Comparison of ENCODE assay signal across 11 cellular contexts in genomic region chr2:237411683-237412349, GRCh38. TPM values are rescaled to one million over a fixed set of nuclear protein-coding genes. Genes with fewer than 3 reads are reported as not detected.
DNase-seq lines count a peak whose midpoint lies in the region; ATAC-seq and TF ChIP-seq lines count a peak whose summit lies in the region.
"Had no signal": no experiment of that assay in that cellular context is flagged by ENCODE, and none has a peak within 500 bp of the region (broad histone marks: within the 10 kb centered on the region; RNA-seq: fewer than 3 reads in every experiment).

No MANE protein-coding gene starts in this region.

- H3K36me3 Mint-ChIP-seq in naive thymus-derived CD8-positive, alpha-beta T cell, result peaks cover 0 to 7% (median 2%) of the 10 kb centered on the region in 3 donors
- no peaks in the 10 kb centered on the region for H3K36me3 Mint-ChIP-seq in Caco-2 (ENCODE audit: insufficient read depth, unreplicated experiment)

- TF ChIP-seq POLR2A in prostate gland (IDR thresholded peaks at IDR 0.05), result no peak

- H3K36me3 ChIP-seq in adipocyte (ENCODE audit: control insufficient read depth, insufficient read depth, low read length, severe bottlenecking), result peaks cover 7% of the 10 kb centered on the region
- peaks cover 0 to 7% (median 0%) of the 10 kb centered on the region in 9 donors for H3K36me3 ChIP-seq in heart right ventricle
- H3K36me3 ChIP-seq in prostate gland, result no peaks in the 10 kb centered on the region
- H3K36me3 ChIP-seq in Caco-2 (ENCODE audit: control insufficient read depth, insufficient read depth, low read length), result no peaks in the 10 kb centered on the region

- BruUV-seq in Caco-2 (replicated peaks; lab: Mats Ljungman, UMichigan), result no TSS peak

- peaks cover 0 to 10% (median 0%) of the 10 kb centered on the region in 5 donors for H3K27me3 Mint-ChIP-seq in naive thymus-derived CD8-positive, alpha-beta T cell
- peaks cover 7% of the 10 kb centered on the region for H3K27me3 Mint-ChIP-seq in Caco-2 (ENCODE audit: insufficient read depth, unreplicated experiment)

- 64 to 78% methylated on average over 14 of the region's 14 CpGs for WGBS in heart right ventricle, 2 donors
- 67% methylated on average over 14 of the region's 14 CpGs for WGBS in prostate gland

- peak overlapping the region; percentile 98 for H3K9ac ChIP-seq in adipocyte (ENCODE audit: low read length)

- DNase-seq in AG04449 (ENCODE audit: low read depth, low spot score) (no peak), adipocyte (ENCODE audit: low read depth) (peak; percentile 67), heart right ventricle (no peak), prostate gland (ENCODE audit: low spot score) (no peak), islet precursor cell (no peak), Caco-2 (no peak)
- no peak for DNase-seq in naive thymus-derived CD8-positive, alpha-beta T cell
- DNase-seq: ACHN; stimulated activated naive CD8-positive, alpha-beta T cell treated with anti-CD3 and anti-CD28 coated beads, Interleukin-15, Interleukin-2, amounts not matched to agents 100 U/mL and 50 U/mL, for 24 hours had no signal

- CTCF ChIA-PET in AG04449 (lab: Yijun Ruan, JAX), result interaction anchor here (1.0 to 7.2 kb wide), 26 partner anchors 9 to 318 kb away, joined by 3 to 73 read pairs (median 8); no protein-coding TSS in a partner anchor
- CTCF ChIA-PET in Caco-2 (lab: Charles Lee), result no interaction called here

- no peak overlapping the region for H3K27ac Mint-ChIP-seq in naive thymus-derived CD8-positive, alpha-beta T cell
- H3K27ac Mint-ChIP-seq in Caco-2 (ENCODE audit: unreplicated experiment), result no peak overlapping the region
- H3K27ac Mint-ChIP-seq: T-helper 1 cell treated with Interleukin-12 subunit alpha and Interleukin-12 subunit beta and Interleukin-4 antibody, amounts not matched to agents 30 μg/mL and 1 μg/mL, for 36 hours had no signal

- peak overlapping the region; percentile 66 to 87 (median 81) for H3K27ac ChIP-seq in heart right ventricle
- peak overlapping the region; percentile 73 to 81 for H3K27ac ChIP-seq in prostate gland

- H3K4me3 ChIP-seq in AG04449 (ENCODE audit: low read depth, low read length), result peak overlapping the region; percentile 95
- peak overlapping the region; percentile 88 for H3K4me3 ChIP-seq in adipocyte (ENCODE audit: low read length)
- H3K4me3 ChIP-seq in heart right ventricle, result peak overlapping the region in 9 of 10 donors; percentile 45 to 63 (median 58)
- peak overlapping the region; percentile 30 to 32 for H3K4me3 ChIP-seq in prostate gland
- no peak overlapping the region for H3K4me3 ChIP-seq in Caco-2 (ENCODE audit: low read depth, low read length)

- H3K4me1 ChIP-seq in adipocyte (ENCODE audit: control insufficient read depth, insufficient read depth, low read length) (peaks cover 52% of the 10 kb centered on the region), heart right ventricle (peaks cover 3 to 41% (median 24%) of the 10 kb centered on the region in 9 donors), prostate gland (replicated peaks) (no peaks in the 10 kb centered on the region), Caco-2 (no peaks in the 10 kb centered on the region)

- H3K4me3 Mint-ChIP-seq in naive thymus-derived CD8-positive, alpha-beta T cell, result no peak overlapping the region
- no peak overlapping the region for H3K4me3 Mint-ChIP-seq in Caco-2 (ENCODE audit: unreplicated experiment)
- H3K4me3 Mint-ChIP-seq: T-helper 1 cell treated with Interleukin-12 subunit alpha and Interleukin-12 subunit beta and Interleukin-4 antibody, amounts not matched to agents 30 μg/mL and 1 μg/mL, for 36 hours had no signal

- intact Hi-C loops in heart right ventricle (cut with DNase I), result loop anchor here in 7 of 10 donors (2.0 to 10.0 kb wide), 10 partner anchors 90 to 317 kb away; no protein-coding TSS in a partner anchor
- intact Hi-C loops in prostate gland (cut with DNase I), result loop anchor here (2.0 to 10.0 kb wide), 5 partner anchors 163 to 320 kb away; no protein-coding TSS in a partner anchor
- intact Hi-C loops in Caco-2 (cut with micrococcal nuclease; ENCODE audit: unreplicated experiment), result loop anchor here (2.0 to 5.0 kb wide), 2 partner anchors 247 to 260 kb away; no protein-coding TSS in a partner anchor

- TF ChIP-seq CTCF in AG04449 (IDR thresholded peaks at IDR 0.05; ENCODE audit: insufficient read depth, low read length, missing control alignments) (no peak), heart right ventricle (IDR thresholded peaks at IDR 0.05) (no peak), prostate gland (IDR thresholded peaks at IDR 0.05) (no peak), Caco-2 (IDR thresholded peaks at IDR 0.05; ENCODE audit: insufficient read depth in 1 of 2, low read depth in 1 of 2, low read length in 1 of 2, severe bottlenecking in 1 of 2, unreplicated experiment in 1 of 2) (no peak)

- ATAC-seq in heart right ventricle, result peak in 3 of 8 donors; percentile 3 to 22 (median 15)
- no peak for ATAC-seq in GM21515 (IDR thresholded peaks at IDR 0.05; ENCODE audit: unreplicated experiment)
- ATAC-seq in naive thymus-derived CD8-positive, alpha-beta T cell, result no peak

- no peaks in the 10 kb centered on the region for H3K27me3 ChIP-seq in adipocyte (replicated peaks; ENCODE audit: control insufficient read depth, insufficient read depth, low read length)
- peaks cover 0 to 26% (median 3%) of the 10 kb centered on the region in 7 donors for H3K27me3 ChIP-seq in heart right ventricle
- no peaks in the 10 kb centered on the region for H3K27me3 ChIP-seq in prostate gland (replicated peaks; ENCODE audit: insufficient read depth)
- H3K27me3 ChIP-seq in Caco-2 (replicated peaks; ENCODE audit: control insufficient read depth, insufficient read depth, low read length), result no peaks in the 10 kb centered on the region

- H3K4me1 Mint-ChIP-seq in naive thymus-derived CD8-positive, alpha-beta T cell, result no peaks in the 10 kb centered on the region
- no peaks in the 10 kb centered on the region for H3K4me1 Mint-ChIP-seq in Caco-2 (ENCODE audit: low read depth, unreplicated experiment)

- H3K9me3 Mint-ChIP-seq in naive thymus-derived CD8-positive, alpha-beta T cell, result no peaks in the 10 kb centered on the region
- H3K9me3 Mint-ChIP-seq in Caco-2 (ENCODE audit: unreplicated experiment), result no peaks in the 10 kb centered on the region
- H3K9me3 Mint-ChIP-seq: T-helper 1 cell treated with Interleukin-12 subunit alpha and Interleukin-12 subunit beta and Interleukin-4 antibody, amounts not matched to agents 30 μg/mL and 1 μg/mL, for 36 hours had no signal

- POLR2A ChIA-PET in AG04449 (lab: Yijun Ruan, JAX) (interaction anchor here (0.7 to 5.8 kb wide), 11 partner anchors 9 to 90 kb away, joined by 3 to 76 read pairs (median 4); no protein-coding TSS in a partner anchor), Caco-2 (lab: Charles Lee) (no interaction called here)
- POLR2A ChIA-PET in naive thymus-derived CD8-positive, alpha-beta T cell (lab: Charles Lee), result no interaction called here

- H3K9me3 ChIP-seq in adipocyte (ENCODE audit: control insufficient read depth, low read length), result no peaks in the 10 kb centered on the region
- H3K9me3 ChIP-seq in heart right ventricle, result no peaks in the 10 kb centered on the region
- H3K9me3 ChIP-seq in prostate gland, result no peaks in the 10 kb centered on the region
- no peaks in the 10 kb centered on the region for H3K9me3 ChIP-seq in Caco-2

RNA-seq across cellular contexts. Expression of gene COL6A3, which starts 2.1 kb away (rescaled TPM):
- 100 to 1,000 TPM in 2 of 10 donors, 10 to 100 TPM in 8; 27.7 to 222 (median 47.5) TPM for total RNA-seq in heart right ventricle
- polyA plus RNA-seq in heart right ventricle, result 100 to 1,000 TPM in 1 of 2 donors, 10 to 100 TPM in 1; 33.5 to 116 TPM
- 10 to 100 TPM; 26.9 to 86.9 TPM for total RNA-seq in prostate gland
- total RNA-seq in naive thymus-derived CD8-positive, alpha-beta T cell, result 1 to 10 TPM; 3.5 to 4.1 TPM
- 1 to 10 TPM in 2 of 3 donors, under 1 TPM in 1; 0.95 to 2.0 (median 1.8) TPM for polyA plus RNA-seq in naive thymus-derived CD8-positive, alpha-beta T cell
- total RNA-seq in Caco-2 (2022), result 0.73 and 2.1 TPM in 2 replicates
